Comparison of ENCODE assay signal across 28 cellular contexts in genomic region chr11:120793806-120794479, GRCh38.
"Had no signal": no experiment of that assay in that cellular context is flagged by ENCODE, and none has a peak within 500 bp of the region (broad histone marks: within the 10 kb centered on the region; RNA-seq: fewer than 3 reads in every experiment).

No MANE protein-coding gene starts in this region.

- H3K36me3 Mint-ChIP-seq: naive B cell; neural progenitor cell; stimulated activated memory B cell treated with anti-CD40 and anti-IgM and Interleukin-4, amounts not matched to agents 10 μg/mL and 1 μg/mL and 100 μg/mL, for 72 hours had no signal

- H3K9me3 ChIP-seq: ovary, psoas muscle, right lobe of liver, spleen, suprapubic skin, testis, tibial artery, upper lobe of left lung, vagina had no signal

- H3K36me3 ChIP-seq: neural progenitor cell, ovary, right lobe of liver, spleen, suprapubic skin, tibial artery, upper lobe of left lung, vagina had no signal

- H3K9me3 Mint-ChIP-seq: naive B cell; nephron; neural progenitor cell; stimulated activated memory B cell treated with anti-CD40 and anti-IgM and Interleukin-4, amounts not matched to agents 10 μg/mL and 1 μg/mL and 100 μg/mL, for 72 hours; stimulated activated naive CD8-positive, alpha-beta T cell treated with anti-CD3 and anti-CD28 coated beads, Interleukin-15, Interleukin-2, amounts not matched to agents 100 ng/mL and 50 ng/mL, for 24 hours had no signal

- H3K4me1 Mint-ChIP-seq: naive B cell; nephron; stimulated activated memory B cell treated with anti-CD40 and anti-IgM and Interleukin-4, amounts not matched to agents 10 μg/mL and 1 μg/mL and 100 μg/mL, for 72 hours had no signal

- ATAC-seq: psoas muscle; stimulated activated memory B cell treated with anti-CD40 and anti-IgM and Interleukin-4, amounts not matched to agents 10 μg/mL and 1 μg/mL and 100 μg/mL, for 72 hours had no signal

- H3K4me3 Mint-ChIP-seq: naive B cell; nephron; neural progenitor cell; stimulated activated memory B cell treated with anti-CD40 and anti-IgM and Interleukin-4, amounts not matched to agents 10 μg/mL and 1 μg/mL and 100 μg/mL, for 72 hours; stimulated activated naive CD8-positive, alpha-beta T cell treated with anti-CD3 and anti-CD28 coated beads, Interleukin-15, Interleukin-2, amounts not matched to agents 100 ng/mL and 50 ng/mL, for 24 hours had no signal

- H3K4me1 ChIP-seq: parathyroid adenoma, psoas muscle, right lobe of liver, spleen, suprapubic skin, testis, tibial artery, upper lobe of left lung, vagina had no signal

- H3K27ac ChIP-seq: neural progenitor cell, ovary, parathyroid adenoma, psoas muscle, right lobe of liver, skin epidermis, spleen, suprapubic skin, testis, tibial artery, upper lobe of left lung, vagina had no signal

- DNase-seq: naive B cell; occipital lobe; ovary; psoas muscle; right cardiac atrium; right lobe of liver; stimulated activated CD4-positive, alpha-beta T cell treated with anti-CD3 and anti-CD28 coated beads, Interleukin-12 subunit alpha, Interleukin-12 subunit beta, amount 100 ng/mL, for 4 hours; stimulated activated CD4-positive, alpha-beta T cell treated with anti-CD3 and anti-CD28 coated beads, Interleukin-1b, Interleukin-23, amount 100 ng/mL, for 48 hours; stimulated activated CD4-positive, alpha-beta T cell treated with anti-CD3 and anti-CD28 coated beads, Interleukin-4, amount 100 ng/mL, for 1 hour; stimulated activated CD4-positive, alpha-beta T cell treated with anti-CD3 and anti-CD28 coated beads, Interleukin-4, amount 100 ng/mL, for 4 hours; stimulated activated CD8-positive, alpha-beta memory T cell treated with anti-CD3 and anti-CD28 coated beads, Interleukin-4, amount 100 ng/mL, for 48 hours; stimulated activated naive CD4-positive, alpha-beta T cell; substantia nigra; testis; tibial artery; trophoblast cell had no signal

- H3K27me3 ChIP-seq: neural progenitor cell, ovary, right lobe of liver, testis, upper lobe of left lung, vagina had no signal

- H3K27ac Mint-ChIP-seq: naive B cell; nephron; progenitor cell of endocrine pancreas; stimulated activated memory B cell treated with anti-CD40 and anti-IgM and Interleukin-4, amounts not matched to agents 10 μg/mL and 1 μg/mL and 100 μg/mL, for 72 hours; stimulated activated naive CD8-positive, alpha-beta T cell treated with anti-CD3 and anti-CD28 coated beads, Interleukin-15, Interleukin-2, amounts not matched to agents 100 ng/mL and 50 ng/mL, for 24 hours had no signal

- H3K4me3 ChIP-seq: neural progenitor cell, ovary, psoas muscle, right lobe of liver, skin epidermis, smooth muscle cell, spleen, suprapubic skin, testis, tibial artery, upper lobe of left lung, vagina had no signal
